12 cellular contexts compared by ENCODE assay signal in genomic region chr4:40308528-40309122, GRCh38. TPM values are rescaled to one million over a fixed set of nuclear protein-coding genes. Genes with fewer than 3 reads are reported as not detected.
A peak's percentile ranks its signal among the peaks of the same experiment; 100 is the strongest.
DNase-seq lines count a peak whose midpoint lies in the region; ATAC-seq and TF ChIP-seq lines count a peak whose summit lies in the region.
"Had no signal": no experiment of that assay in that cellular context is flagged by ENCODE, and none has a peak within 500 bp of the region (broad histone marks: within the 10 kb centered on the region; RNA-seq: fewer than 3 reads in every experiment).

No MANE protein-coding gene starts in this region.

- H3K4me3 Mint-ChIP-seq in MCF 10A (ENCODE audit: unreplicated experiment) (no peak overlapping the region), immature natural killer cell (peak overlapping the region; percentile 76 to 86 (median 85))

- ATAC-seq in gastrocnemius medialis = no peak
- no peak for ATAC-seq in activated CD4-positive, CD25-positive, alpha-beta regulatory T cell treated with anti-CD3 and anti-CD28 coated beads, Interleukin-2, amount 50 U/mL, for 24 hours

- TF ChIP-seq CTCF in mammary epithelial cell (conservative IDR thresholded peaks at IDR 0.05 in 1 of 2, IDR thresholded peaks at IDR 0.05 in 1 of 2; ENCODE audit: extremely low read depth in 1 of 2, insufficient read depth in 1 of 2, low read depth in 1 of 2, low read length in 2 of 2) (no peak), MCF 10A (IDR thresholded peaks at IDR 0.05; ENCODE audit: unreplicated experiment) (no peak), VCaP (conservative IDR thresholded peaks at IDR 0.05) (no peak), gastrocnemius medialis (IDR thresholded peaks at IDR 0.05 in 4 of 5, conservative IDR thresholded peaks at IDR 0.05 in 1 of 5) (no peak), coronary artery (IDR thresholded peaks at IDR 0.05) (no peak)

- no peak overlapping the region for H2AFZ ChIP-seq in mammary epithelial cell (ENCODE audit: low read depth, low read length)

- CTCF ChIA-PET in mammary epithelial cell (lab: Charles Lee; ENCODE audit: low non-redundant PET) (no interaction called here), MCF 10A (lab: Yijun Ruan, JAX) (interaction anchor here (0.6 to 3.0 kb wide), 6 partner anchors 8 to 307 kb away, joined by 3 to 10 read pairs (median 6); no protein-coding TSS in a partner anchor)

- 94% methylated on average over 4 of the region's 4 CpGs for WGBS in mammary epithelial cell (ENCODE audit: low coverage, missing lambda C conversion rate)

- no peak for DNase-seq in mammary epithelial cell
- DNase-seq in MCF 10A (ENCODE audit: unreplicated experiment) = no peak
- DNase-seq in immature natural killer cell = no peak
- DNase-seq in gastrocnemius medialis = no peak
- no peak for DNase-seq in coronary artery (ENCODE audit: low spot score)
- no peak for DNase-seq in NOMO-1 (lab: John Stamatoyannopoulos, UW; ENCODE audit: unreplicated experiment in 2 of 2)
- DNase-seq: erythroblast, NCI-H446 treated with DMSO at 0.1 percent for 48 hours had no signal

- H3K27me3 Mint-ChIP-seq in MCF 10A (ENCODE audit: insufficient read depth, unreplicated experiment) (no peaks in the 10 kb centered on the region), immature natural killer cell (ENCODE audit: low read depth in 3 of 3) (peaks cover 0 to 9% (median 7%) of the 10 kb centered on the region in 3 donors)

- TF ChIP-seq POLR2A in gastrocnemius medialis (IDR thresholded peaks at IDR 0.05) = no peak

- peak overlapping the region; percentile 22 for H3K27ac ChIP-seq in mammary epithelial cell (ENCODE audit: insufficient read depth, low read depth, low read length)
- H3K27ac ChIP-seq in VCaP = peak overlapping the region; percentile 24; the same call in 1 of the 2 replicates
- H3K27ac ChIP-seq in gastrocnemius medialis = no peak overlapping the region
- H3K27ac ChIP-seq in coronary artery = no peak overlapping the region
- H3K27ac ChIP-seq: SJCRH30 had no signal

- H3K4me1 ChIP-seq in mammary epithelial cell (ENCODE audit: insufficient read depth, low read length) = no peaks in the 10 kb centered on the region
- H3K4me1 ChIP-seq in gastrocnemius medialis = no peaks in the 10 kb centered on the region
- H3K4me1 ChIP-seq: breast epithelium, SJCRH30 had no signal

- H3K9ac ChIP-seq in mammary epithelial cell (ENCODE audit: insufficient read depth, low read length) = no peak overlapping the region

- H3K9me3 ChIP-seq in mammary epithelial cell (replicated peaks; ENCODE audit: insufficient read depth, low read length) (no peaks in the 10 kb centered on the region), gastrocnemius medialis (no peaks in the 10 kb centered on the region)
- H3K9me3 ChIP-seq: breast epithelium, SJCRH30 had no signal

- H3K27ac Mint-ChIP-seq in MCF 10A (ENCODE audit: low read depth, unreplicated experiment) (no peak overlapping the region), immature natural killer cell (peak overlapping the region; percentile 86 to 95 (median 92))

- no peak overlapping the region for H3K4me2 ChIP-seq in mammary epithelial cell (ENCODE audit: insufficient read depth, low read depth, low read length)

- POLR2A ChIA-PET in MCF 10A (lab: Yijun Ruan, JAX) = interaction anchor here (0.6 to 1.6 kb wide), 6 partner anchors 9 to 156 kb away, joined by 3 to 5 read pairs (median 3); no protein-coding TSS in a partner anchor

- dilution Hi-C loops in mammary epithelial cell (cut with HindIII; ENCODE audit: low sequenced_read_pairs) = loop anchor here (5.0 kb wide), 1 partner anchor 91 kb away; no protein-coding TSS in a partner anchor

- H3K27me3 ChIP-seq in mammary epithelial cell (ENCODE audit: insufficient read depth, low read length) = no peaks in the 10 kb centered on the region
- no peaks in the 10 kb centered on the region for H3K27me3 ChIP-seq in gastrocnemius medialis
- H3K27me3 ChIP-seq: breast epithelium, SJCRH30 had no signal

- no peaks in the 10 kb centered on the region for H4K20me1 ChIP-seq in mammary epithelial cell (ENCODE audit: insufficient read depth, low read length)

- H3K79me2 ChIP-seq in mammary epithelial cell (ENCODE audit: insufficient read depth, low read length) = no peaks in the 10 kb centered on the region

- H3K4me3 ChIP-seq in mammary epithelial cell (replicated peaks in 1 of 3; ENCODE audit: insufficient read depth in 1 of 3, low read depth in 2 of 3, low read length in 3 of 3) (no peak overlapping the region), gastrocnemius medialis (no peak overlapping the region), coronary artery (no peak overlapping the region)
- H3K4me3 ChIP-seq: SJCRH30 had no signal

- intact Hi-C loops in mammary epithelial cell (cut with micrococcal nuclease) (loop anchor here (1.0 kb wide), 2 partner anchors 158 to 252 kb away; partner anchors contain the start of gene N4BP2), MCF 10A (cut with micrococcal nuclease) (loop anchor here (1.0 to 2.0 kb wide), 2 partner anchors 158 to 252 kb away; partner anchors contain the start of gene N4BP2), gastrocnemius medialis (cut with DNase I; ENCODE audit: low total_unique reads) (loop anchor here (1.0 to 2.0 kb wide), 2 partner anchors 158 to 252 kb away; partner anchors contain the start of gene N4BP2)

- H3K9me3 Mint-ChIP-seq in MCF 10A (ENCODE audit: unreplicated experiment) (no peaks in the 10 kb centered on the region), immature natural killer cell (peaks cover 0 to 1% (median 0%) of the 10 kb centered on the region in 6 donors)

- no TSS peak for BruUV-seq in mammary epithelial cell (replicated peaks; lab: Mats Ljungman, UMichigan)
- no TSS peak for BruUV-seq in MCF 10A (replicated peaks; lab: Mats Ljungman, UMichigan)

- no peaks in the 10 kb centered on the region for H3K36me3 ChIP-seq in mammary epithelial cell (ENCODE audit: insufficient read depth, low read length)
- H3K36me3 ChIP-seq in gastrocnemius medialis = no peaks in the 10 kb centered on the region
- H3K36me3 ChIP-seq: breast epithelium, SJCRH30 had no signal

- H3K36me3 Mint-ChIP-seq in MCF 10A (ENCODE audit: insufficient read depth, unreplicated experiment) (no peaks in the 10 kb centered on the region), immature natural killer cell (no peaks in the 10 kb centered on the region)

- in situ Hi-C loops in mammary epithelial cell (cut with MboI; ENCODE audit: low sequenced_read_pairs in 2 of 2) = no loop called here
- in situ Hi-C loops in gastrocnemius medialis (cut with MboI; ENCODE audit: low sequenced_read_pairs in 4 of 4) = loop anchor here in 2 of 4 donors (25.0 kb wide), 2 partner anchors 246 to 846 kb away; partner anchors contain the start of genes LIAS (in 1 of the 2), N4BP2 (in 1 of the 2) and RPL9 (in 1 of the 2)

- H3K4me1 Mint-ChIP-seq in MCF 10A (ENCODE audit: insufficient read depth, unreplicated experiment) = peaks cover 19% of the 10 kb centered on the region
- H3K4me1 Mint-ChIP-seq in immature natural killer cell = peaks cover 57 to 63% of the 10 kb centered on the region in 2 donors

RNA-seq across cellular contexts. Expression of gene CHRNA9, which starts 26.5 kb away (rescaled TPM):
- under 1 TPM in 1 of 2 donors, not detected in 1; 0.17 TPM for total RNA-seq in mammary epithelial cell
- 0.09 TPM for polyA plus RNA-seq in mammary epithelial cell
- not detected for polyA minus RNA-seq in mammary epithelial cell
- 1.8 and 2.0 TPM in 2 replicates for total RNA-seq in MCF 10A (2022)
- polyA plus RNA-seq in immature natural killer cell = not detected
- total RNA-seq in gastrocnemius medialis = not detected
- total RNA-seq: breast epithelium had no signal

Comparison
In these comparisons a context has a peak if more than half of its experiments do, and no peak if none do; other contexts are left out.
1. H3K27ac ChIP-seq: peak in mammary epithelial cell (single experiment) and VCaP (single experiment); none in gastrocnemius medialis (0 of 4) and coronary artery (0 of 2).